Comparison of ENCODE assay signal across 1 cellular context in the genomic region with DNA sequence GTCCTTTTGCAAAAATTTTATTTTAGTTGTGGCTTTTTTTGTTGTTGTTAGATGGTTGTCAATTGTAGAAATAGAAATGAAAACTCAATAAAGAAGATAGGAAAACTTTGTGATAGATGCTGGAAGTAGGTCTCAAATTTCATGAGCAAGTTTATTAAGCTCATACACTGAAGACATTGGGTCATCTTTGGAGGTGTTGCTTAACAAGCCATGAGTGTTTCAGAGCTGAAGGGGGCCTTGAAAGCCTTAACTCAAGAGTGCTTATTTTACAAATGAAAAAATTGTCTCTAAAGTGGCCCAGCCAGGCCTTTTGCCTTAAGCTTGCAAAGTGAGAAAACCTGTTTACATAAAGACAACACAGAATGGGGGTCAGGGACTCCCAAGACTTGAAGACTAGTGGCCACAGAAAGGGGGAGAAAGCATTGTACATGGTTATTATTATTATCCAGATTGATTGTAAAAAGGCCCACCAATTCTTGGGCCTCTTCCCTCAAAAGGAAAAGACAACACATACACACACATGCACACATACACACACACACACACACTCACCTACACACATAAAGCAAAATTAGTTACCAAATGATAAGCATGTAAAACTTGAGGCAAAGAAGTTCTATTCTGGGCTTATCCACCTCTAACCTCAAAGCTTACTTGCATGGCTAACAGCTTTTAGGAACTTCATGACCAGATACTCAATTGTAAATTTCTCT.
TF ChIP-seq lines count a peak whose summit lies in the region.

No MANE protein-coding gene starts in this region.

TF ChIP-seq in GM12878, 131 proteins besides CTCF, POLR2A, EP300 and RAD21 (continued from another document):
- TF ChIP-seq BMI1 (IDR thresholded peaks at IDR 0.05; ENCODE audit: borderline replicate concordance) (0 out of 2 replicates have a peak, but pooled peaks have one; percentile 39), ATF7 (IDR thresholded peaks at IDR 0.05; ENCODE audit: low read depth) (peak; percentile 75), MYB (IDR thresholded peaks at IDR 0.05; ENCODE audit: borderline replicate concordance, low read depth, low read length) (no peak), PAX5 (IDR thresholded peaks at IDR 0.05; ENCODE audit: borderline replicate concordance, low read depth, low read length) (0 out of 2 replicates have a peak, but pooled peaks have one; percentile 6), LARP7 (IDR thresholded peaks at IDR 0.05) (no peak), SKIL (IDR thresholded peaks at IDR 0.05; ENCODE audit: low read depth, poor library complexity, severe bottlenecking) (peak; percentile 45), NRF1 (conservative IDR thresholded peaks at IDR 0.05; ENCODE audit: low read depth, low read length) (no peak)
- TF ChIP-seq, protein P1, sequence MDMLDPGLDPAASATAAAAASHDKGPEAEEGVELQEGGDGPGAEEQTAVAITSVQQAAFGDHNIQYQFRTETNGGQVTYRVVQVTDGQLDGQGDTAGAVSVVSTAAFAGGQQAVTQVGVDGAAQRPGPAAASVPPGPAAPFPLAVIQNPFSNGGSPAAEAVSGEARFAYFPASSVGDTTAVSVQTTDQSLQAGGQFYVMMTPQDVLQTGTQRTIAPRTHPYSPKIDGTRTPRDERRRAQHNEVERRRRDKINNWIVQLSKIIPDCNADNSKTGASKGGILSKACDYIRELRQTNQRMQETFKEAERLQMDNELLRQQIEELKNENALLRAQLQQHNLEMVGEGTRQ (IDR thresholded peaks at IDR 0.05; ENCODE audit: borderline replicate concordance, low read depth, low read length): no peak
